8 cellular contexts compared by ENCODE assay signal in the genomic region with DNA sequence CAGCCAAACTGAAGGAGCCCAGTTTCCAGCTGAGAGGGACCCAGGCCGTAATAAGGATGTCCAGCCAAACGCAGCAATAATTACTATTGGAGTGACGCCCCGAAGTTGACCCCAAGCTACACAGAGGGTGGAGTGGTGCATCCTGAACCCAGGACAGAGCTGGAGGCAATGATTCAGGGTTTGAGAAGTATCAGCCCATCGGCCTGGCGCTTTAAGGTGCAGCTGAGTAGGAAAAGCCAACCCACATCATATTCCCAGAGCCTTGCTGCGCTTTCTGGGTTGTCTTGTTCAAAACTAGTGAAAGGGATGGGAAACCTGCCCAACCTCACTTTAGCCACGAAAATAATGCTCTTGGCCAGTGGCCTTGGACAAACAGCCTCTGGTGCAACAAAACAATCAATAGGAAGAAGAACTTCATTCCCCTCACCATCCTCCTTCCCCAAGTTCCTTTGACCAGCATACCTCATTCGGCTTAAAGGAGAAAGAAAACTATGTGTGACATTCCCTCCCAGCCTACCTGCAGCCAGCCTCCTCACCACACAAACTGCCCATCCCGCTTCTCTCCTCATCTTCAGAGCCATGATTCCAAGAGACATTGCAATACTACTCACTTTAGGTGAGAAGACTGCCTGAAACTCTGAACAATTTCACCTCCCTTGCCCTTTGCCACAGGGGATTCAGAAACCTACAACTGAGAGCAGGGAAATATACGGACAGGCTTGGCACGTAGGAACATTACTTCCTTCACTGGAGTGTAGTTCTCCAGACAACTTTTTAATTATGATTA.
DNase-seq lines count a peak whose midpoint lies in the region; ATAC-seq lines count a peak whose summit lies in the region.

No MANE protein-coding gene starts in this region.

- H3K27ac ChIP-seq in SJCRH30, result peak overlapping the region; percentile 75
- peak overlapping the region; percentile 72 to 86 for H3K27ac ChIP-seq in esophagus (ENCODE audit: low read depth in 2 of 2, low read length in 1 of 2)

- peak overlapping the region; percentile 96 to 98 for H3K27ac Mint-ChIP-seq in natural killer cell treated with Interleukin-12 subunit alpha and Interleukin-12 subunit beta and Interleukin-15 and Interleukin-18, amount 100 ng/mL, for 72 hours

- H3K36me3 ChIP-seq in SJCRH30 (no peaks in the 10 kb centered on the region), esophagus (ENCODE audit: control insufficient read depth in 2 of 2, insufficient read depth in 2 of 2, low read length in 1 of 2) (no peaks in the 10 kb centered on the region)

- no peaks in the 10 kb centered on the region for H3K36me3 Mint-ChIP-seq in activated T-cell treated with anti-CD3 and anti-CD28 coated beads, Interleukin-2, amount 50 U/mL, for 4 hours (ENCODE audit: insufficient read depth)
- peaks cover 6% of the 10 kb centered on the region for H3K36me3 Mint-ChIP-seq in natural killer cell treated with Interleukin-12 subunit alpha and Interleukin-12 subunit beta and Interleukin-15 and Interleukin-18, amount 100 ng/mL, for 72 hours

- peak overlapping the region; percentile 92 for H3K4me3 Mint-ChIP-seq in activated T-cell treated with anti-CD3 and anti-CD28 coated beads, Interleukin-2, amount 50 U/mL, for 4 hours
- H3K4me3 Mint-ChIP-seq in natural killer cell treated with Interleukin-12 subunit alpha and Interleukin-12 subunit beta and Interleukin-15 and Interleukin-18, amount 100 ng/mL, for 72 hours, result peak overlapping the region; percentile 99

- no peaks in the 10 kb centered on the region for H3K9me3 ChIP-seq in SJCRH30 (replicated peaks)
- H3K9me3 ChIP-seq in esophagus (ENCODE audit: control insufficient read depth in 2 of 2, insufficient read depth in 1 of 2, low read depth in 1 of 2, low read length in 1 of 2), result no peaks in the 10 kb centered on the region

- no peaks in the 10 kb centered on the region for H3K27me3 Mint-ChIP-seq in activated T-cell treated with anti-CD3 and anti-CD28 coated beads, Interleukin-2, amount 50 U/mL, for 4 hours (ENCODE audit: low read depth)
- H3K27me3 Mint-ChIP-seq in natural killer cell treated with Interleukin-12 subunit alpha and Interleukin-12 subunit beta and Interleukin-15 and Interleukin-18, amount 100 ng/mL, for 72 hours, result peaks cover 0 to 12% of the 10 kb centered on the region in 2 donors

- 15 to 19% methylated on average over 12 of the region's 12 CpGs for WGBS in esophagus, 2 donors

- DNase-seq in activated T-cell treated with anti-CD3 and anti-CD28 coated beads, Interleukin-2, amount 50 U/mL, for 4 hours, result no peak
- DNase-seq in activated T-cell treated with anti-CD3 and anti-CD28 coated beads for 4 hours (no peak), SJCRH30 (peak in 1 of 2 experiments; percentile 22), NCI-H2029 treated with DMSO at 0.1 percent for 48 hours (lab: John Stamatoyannopoulos, UW) (no peak)
- DNase-seq in natural killer cell treated with Interleukin-12 subunit alpha and Interleukin-12 subunit beta and Interleukin-15 and Interleukin-18, amount 100 ng/mL, for 72 hours (ENCODE audit: low spot score), result no peak

- H3K9me3 Mint-ChIP-seq in activated T-cell treated with anti-CD3 and anti-CD28 coated beads, Interleukin-2, amount 50 U/mL, for 4 hours, result no peaks in the 10 kb centered on the region
- no peaks in the 10 kb centered on the region for H3K9me3 Mint-ChIP-seq in natural killer cell treated with Interleukin-12 subunit alpha and Interleukin-12 subunit beta and Interleukin-15 and Interleukin-18, amount 100 ng/mL, for 72 hours

- H3K27me3 ChIP-seq in SJCRH30, result no peaks in the 10 kb centered on the region
- no peaks in the 10 kb centered on the region for H3K27me3 ChIP-seq in esophagus (ENCODE audit: control insufficient read depth in 1 of 2, insufficient read depth in 2 of 2, low read length in 2 of 2)

- H3K4me1 Mint-ChIP-seq in activated T-cell treated with anti-CD3 and anti-CD28 coated beads, Interleukin-2, amount 50 U/mL, for 4 hours (ENCODE audit: low read depth), result peaks cover 44% of the 10 kb centered on the region
- peaks cover 38 to 45% of the 10 kb centered on the region in 2 donors for H3K4me1 Mint-ChIP-seq in natural killer cell treated with Interleukin-12 subunit alpha and Interleukin-12 subunit beta and Interleukin-15 and Interleukin-18, amount 100 ng/mL, for 72 hours (ENCODE audit: low read depth in 2 of 2)

- H3K4me3 ChIP-seq in SJCRH30 (peak overlapping the region; percentile 75), esophagus (ENCODE audit: low read depth in 1 of 2, low read length in 2 of 2) (peak overlapping the region; percentile 54 to 58)

- no peak for ATAC-seq in activated T-cell treated with anti-CD3 and anti-CD28 coated beads, Interleukin-2, amount 50 U/mL, for 4 hours
- no peak for ATAC-seq in natural killer cell treated with Interleukin-12 subunit alpha and Interleukin-12 subunit beta and Interleukin-15 and Interleukin-18, amount 100 ng/mL, for 72 hours
- ATAC-seq in GM18520 (IDR thresholded peaks at IDR 0.05; ENCODE audit: unreplicated experiment) (no peak), esophagus mucosa (no peak)

- peaks cover 7% of the 10 kb centered on the region; the same call in 1 of the 2 replicates for H3K4me1 ChIP-seq in SJCRH30
- H3K4me1 ChIP-seq in esophagus (ENCODE audit: control insufficient read depth in 2 of 2, insufficient read depth in 2 of 2, low read length in 1 of 2), result peaks cover 2 to 5% of the 10 kb centered on the region in 2 donors
